Comparison of ENCODE assay signal across 10 cellular contexts in genomic region chrX:53087378-53087777, GRCh38. TPM values are rescaled to one million over a fixed set of nuclear protein-coding genes. Genes with fewer than 3 reads are reported as not detected.
DNase-seq lines count a peak whose midpoint lies in the region; ATAC-seq and TF ChIP-seq lines count a peak whose summit lies in the region.
"Had no signal": no experiment of that assay in that cellular context is flagged by ENCODE, and none has a peak within 500 bp of the region (broad histone marks: within the 10 kb centered on the region; RNA-seq: fewer than 3 reads in every experiment).

No MANE protein-coding gene starts in this region.

- no peak overlapping the region for H3K4me2 ChIP-seq in smooth muscle cell

- no peaks in the 10 kb centered on the region for H3K36me3 ChIP-seq in smooth muscle cell (ENCODE audit: low read depth)

- intact Hi-C loops in CD4-positive, alpha-beta T cell (cut with DNase I, micrococcal nuclease), result no loop called here
- intact Hi-C loops in dorsolateral prefrontal cortex (cut with DNase I), result no loop called here

- H3K27me3 Mint-ChIP-seq in CD4-positive, alpha-beta T cell, result no peaks in the 10 kb centered on the region
- H3K27me3 Mint-ChIP-seq in IgD-negative memory B cell, result peaks cover 2% of the 10 kb centered on the region

- no peak overlapping the region for H3K27ac ChIP-seq in CD4-positive, alpha-beta T cell (ENCODE audit: low read depth, low read length)
- H3K27ac ChIP-seq in dorsolateral prefrontal cortex, result peak overlapping the region in 54 of 59 donors; percentile 4 to 98 (median 86)
- H3K27ac ChIP-seq in smooth muscle cell (ENCODE audit: low read depth), result peak overlapping the region; percentile 75

- H3K9ac ChIP-seq in smooth muscle cell (ENCODE audit: low read depth), result no peak overlapping the region

- CTCF ChIA-PET in CD4-positive, alpha-beta T cell (lab: Charles Lee), result no interaction called here

- peak overlapping the region; percentile 95 for H3K4me3 Mint-ChIP-seq in CD4-positive, alpha-beta T cell
- peak overlapping the region in 1 of 4 donors; percentile 20 for H3K4me3 Mint-ChIP-seq in IgD-negative memory B cell

- H2AFZ ChIP-seq in smooth muscle cell (ENCODE audit: low read depth), result no peak overlapping the region

- ATAC-seq in CD4-positive, alpha-beta T cell (ENCODE audit: poor library complexity), result peak; percentile 2
- ATAC-seq in HG02840 (IDR thresholded peaks at IDR 0.05; ENCODE audit: low FRiP score, unreplicated experiment), result no peak
- no peak for ATAC-seq in GM21515 (IDR thresholded peaks at IDR 0.05; ENCODE audit: unreplicated experiment)
- ATAC-seq: HCT116 had no signal

- no peaks in the 10 kb centered on the region for H3K4me1 ChIP-seq in smooth muscle cell (ENCODE audit: low read depth)

- peak overlapping the region; percentile 98 for H3K27ac Mint-ChIP-seq in CD4-positive, alpha-beta T cell
- peak overlapping the region in 2 of 3 donors; percentile 41 to 92 for H3K27ac Mint-ChIP-seq in IgD-negative memory B cell

- WGBS in smooth muscle cell (ENCODE audit: low lambda C conversion rate), result 64% methylated on average over 3 of the region's 3 CpGs

- H3K9me3 Mint-ChIP-seq in CD4-positive, alpha-beta T cell, result no peaks in the 10 kb centered on the region
- H3K9me3 Mint-ChIP-seq in IgD-negative memory B cell, result no peaks in the 10 kb centered on the region

- H3K79me2 ChIP-seq in smooth muscle cell (ENCODE audit: low read depth), result peaks cover 12% of the 10 kb centered on the region

- no peaks in the 10 kb centered on the region for H3K27me3 ChIP-seq in CD4-positive, alpha-beta T cell (ENCODE audit: control insufficient read depth, insufficient read depth, low read length)
- peaks cover 0 to 70% (median 13%) of the 10 kb centered on the region in 45 donors for H3K27me3 ChIP-seq in dorsolateral prefrontal cortex
- no peaks in the 10 kb centered on the region for H3K27me3 ChIP-seq in smooth muscle cell (ENCODE audit: low read depth)

- H3K4me1 Mint-ChIP-seq in CD4-positive, alpha-beta T cell (ENCODE audit: low read depth), result peaks cover 67% of the 10 kb centered on the region
- peaks cover 12 to 24% (median 19%) of the 10 kb centered on the region in 3 donors for H3K4me1 Mint-ChIP-seq in IgD-negative memory B cell

- peak in 1 of 10 experiments; percentile 27 for DNase-seq in CD4-positive, alpha-beta T cell
- DNase-seq in dorsolateral prefrontal cortex (no peak), smooth muscle cell (lab: John Stamatoyannopoulos, UW; ENCODE audit: unreplicated experiment) (no peak), 8988T (no peak)
- DNase-seq: hippocampal formation, NCI-H69 had no signal

- H3K4me3 ChIP-seq in dorsolateral prefrontal cortex (peak overlapping the region in 35 of 59 donors; percentile 7 to 89 (median 63)), smooth muscle cell (no peak overlapping the region)

- POLR2A ChIA-PET in CD4-positive, alpha-beta T cell (lab: Charles Lee), result interaction anchor here (1.2 kb wide), 1 partner anchor 11 kb away, joined by 4 read pairs; no protein-coding TSS in a partner anchor

- H3F3A ChIP-seq in smooth muscle cell (ENCODE audit: low read depth), result peaks cover 5% of the 10 kb centered on the region

- H4K20me1 ChIP-seq in smooth muscle cell (ENCODE audit: low read depth), result peaks cover 38% of the 10 kb centered on the region

- peaks cover 64% of the 10 kb centered on the region for H3K36me3 Mint-ChIP-seq in CD4-positive, alpha-beta T cell (ENCODE audit: low read depth)
- H3K36me3 Mint-ChIP-seq in IgD-negative memory B cell, result no peaks in the 10 kb centered on the region

- TF ChIP-seq CTCF in CD4-positive, alpha-beta T cell (IDR thresholded peaks at IDR 0.05), result no peak
- TF ChIP-seq CTCF in dorsolateral prefrontal cortex (IDR thresholded peaks at IDR 0.05 in 54 of 56, conservative IDR thresholded peaks at IDR 0.05 in 2 of 56; ENCODE audit: low read depth in 1 of 56, partially characterized antibody in 56 of 56) (no peak), smooth muscle cell (IDR thresholded peaks at IDR 0.05; ENCODE audit: borderline replicate concordance, insufficient read depth, poor library complexity, severe bottlenecking) (no peak)

- no peaks in the 10 kb centered on the region for H3K9me3 ChIP-seq in CD4-positive, alpha-beta T cell (ENCODE audit: control insufficient read depth, low read length)
- H3K9me3 ChIP-seq in smooth muscle cell (replicated peaks; ENCODE audit: low read depth), result no peaks in the 10 kb centered on the region

RNA-seq across cellular contexts. Expression of gene TSPYL2, which starts 5.2 kb away (rescaled TPM):
- 100 to 1,000 TPM; 428 to 461 TPM for total RNA-seq in CD4-positive, alpha-beta T cell
- polyA plus RNA-seq in IgD-negative memory B cell, result 19.3 TPM
- 100 to 1,000 TPM in 118 of 120 experiments, 10 to 100 TPM in 2; 82.1 to 367 (median 187) TPM for total RNA-seq in dorsolateral prefrontal cortex
- total RNA-seq in smooth muscle cell, result 37.7 and 38.1 TPM in 2 replicates
- polyA plus RNA-seq in smooth muscle cell, result 50.7 and 64.1 TPM in 2 replicates

RNA-seq across cellular contexts. Expression of gene KANTR, which starts 6.6 kb away (rescaled TPM):
- 1 to 10 TPM; 6.2 to 6.8 TPM for total RNA-seq in CD4-positive, alpha-beta T cell
- 1.9 TPM for polyA plus RNA-seq in IgD-negative memory B cell
- 10 to 100 TPM; 25.4 to 60.7 (median 42.0) TPM for total RNA-seq in dorsolateral prefrontal cortex
- total RNA-seq in smooth muscle cell, result 6.1 and 7.9 TPM in 2 replicates
- 2.6 and 4.6 TPM in 2 replicates for polyA plus RNA-seq in smooth muscle cell

RNA-seq across cellular contexts. Expression of gene GPR173, which starts 38.8 kb away (rescaled TPM):
- total RNA-seq in CD4-positive, alpha-beta T cell, result not detected
- polyA plus RNA-seq in IgD-negative memory B cell, result not detected
- total RNA-seq in dorsolateral prefrontal cortex, result 10 to 100 TPM; 13.8 to 28.3 (median 20.2) TPM
- total RNA-seq in smooth muscle cell, result 3.9 and 5.5 TPM in 2 replicates
- polyA plus RNA-seq in smooth muscle cell, result 0.63 and 1.8 TPM in 2 replicates
